ENCODE assay signal across 23 cellular contexts in the genomic region with DNA sequence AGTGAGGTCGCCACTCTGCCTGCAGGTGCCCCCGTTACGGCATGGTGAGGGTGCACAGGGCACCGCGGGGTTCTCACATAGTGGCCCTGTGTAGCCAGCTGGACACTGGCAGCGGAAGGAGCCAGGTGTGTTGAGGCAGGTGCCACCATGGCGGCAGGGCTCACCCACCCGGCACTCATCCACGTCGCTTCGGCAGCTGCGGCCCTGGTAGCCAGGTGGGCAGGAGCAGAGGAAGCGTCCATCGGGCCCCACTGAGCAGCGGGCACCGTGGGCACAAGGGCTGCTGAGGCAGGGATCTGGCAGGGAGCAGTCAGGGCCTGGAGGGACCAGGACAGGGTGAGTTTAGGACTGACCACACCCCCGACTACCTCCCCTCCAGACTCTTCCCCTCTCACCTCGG. TPM values are rescaled to one million over a fixed set of nuclear protein-coding genes. Genes with fewer than 3 reads are reported as not detected.
"Had no signal": no experiment of that assay in that cellular context is flagged by ENCODE, and none has a peak within 500 bp of the region (broad histone marks: within the 10 kb centered on the region; RNA-seq: fewer than 3 reads in every experiment).

No MANE protein-coding gene starts in this region.

- H3K4me1 ChIP-seq: psoas muscle had no signal

- H3K4me3 ChIP-seq: esophagus squamous epithelium, lower lobe of right lung, psoas muscle, sigmoid colon, skin epidermis, spleen, testis, tibial nerve, upper lobe of right lung, uterus had no signal

- DNase-seq: cortex of kidney; effector memory CD8-positive, alpha-beta T cell; erythroblast; esophagus squamous epithelium; foreskin melanocyte; left ventricle myocardium superior; lower lobe of right lung; natural killer cell; psoas muscle; sigmoid colon; spleen; stimulated activated CD4-positive, alpha-beta T cell treated with anti-CD3 and anti-CD28 coated beads, Interleukin-4, amount 100 ng/mL, for 4 hours; stimulated activated naive CD8-positive, alpha-beta T cell treated with anti-CD3 and anti-CD28 coated beads, Interleukin-15, Interleukin-2, amounts not matched to agents 100 U/mL and 50 U/mL, for 24 hours; substantia nigra; testis; upper lobe of right lung; uterus had no signal

- ATAC-seq: effector memory CD8-positive, alpha-beta T cell; left ventricle myocardium superior; lower lobe of right lung; natural killer cell; psoas muscle; right cardiac atrium; stimulated activated memory B cell treated with anti-CD40 and anti-IgM and Interleukin-4, amounts not matched to agents 10 μg/mL and 1 μg/mL and 100 μg/mL, for 72 hours; stimulated activated naive CD8-positive, alpha-beta T cell treated with anti-CD3 and anti-CD28 coated beads, Interleukin-15, Interleukin-2, amounts not matched to agents 100 U/mL and 50 U/mL, for 24 hours; upper lobe of right lung had no signal

- H3K36me3 ChIP-seq: sigmoid colon, upper lobe of right lung, uterus had no signal

- H3K9me3 ChIP-seq: esophagus squamous epithelium, lower lobe of right lung, psoas muscle, sigmoid colon, spleen, testis, tibial nerve, upper lobe of right lung, uterus had no signal

- H3K27me3 ChIP-seq: testis, upper lobe of right lung, uterus had no signal

- H3K27ac ChIP-seq: lower lobe of right lung, psoas muscle, sigmoid colon, spleen, testis, tibial nerve, upper lobe of right lung had no signal

RNA-seq across cellular contexts. Expression of a gene that starts 40.3 kb away (rescaled TPM):
- total RNA-seq: dermis microvascular lymphatic vessel endothelial cell, left ventricle myocardium superior, natural killer cell, osteocyte, sigmoid colon had no signal
